In the genomic region with DNA sequence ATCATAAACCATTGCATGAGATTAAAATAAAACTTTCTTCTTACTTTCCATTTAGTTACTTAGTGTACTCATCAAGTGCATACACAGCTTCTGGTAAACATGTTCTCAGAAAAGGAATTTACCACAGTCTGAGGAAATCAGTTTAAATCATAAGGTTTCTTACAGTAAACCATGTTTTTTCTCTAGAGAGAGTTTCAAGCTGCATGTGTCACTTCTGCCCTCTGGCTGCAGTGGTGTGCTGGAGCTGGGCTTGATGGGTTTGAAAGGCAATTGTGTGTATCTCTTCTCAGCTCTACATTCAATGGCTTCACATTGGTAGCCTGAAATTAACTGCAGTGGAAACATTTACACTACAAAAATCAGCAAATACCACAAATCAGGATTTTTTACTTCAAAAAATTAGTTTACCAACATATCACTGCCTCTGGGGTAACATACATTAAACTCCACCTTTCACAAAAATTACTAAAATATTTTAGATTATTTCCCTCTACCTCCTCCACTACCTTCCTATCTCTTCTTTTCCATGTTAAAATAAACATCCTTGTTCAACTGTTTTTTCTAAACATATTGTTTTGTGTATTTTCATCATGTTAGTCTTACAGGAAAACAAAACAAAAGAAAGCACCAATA, we compare ENCODE assay signal across 8 cellular contexts.
DNase-seq lines count a peak whose midpoint lies in the region; FAIRE-seq and TF ChIP-seq lines count a peak whose summit lies in the region.

No MANE protein-coding gene starts in this region.

- peak; percentile 89 to 91 for TF ChIP-seq RAD21 in H1 (IDR thresholded peaks at IDR 0.05 in 1 of 2, conservative IDR thresholded peaks at IDR 0.05 in 1 of 2; ENCODE audit: low read depth in 2 of 2, low read length in 2 of 2)

- intact Hi-C loops in lower leg skin (cut with DNase I; ENCODE audit: low total_unique reads) = no loop called here

- H2BK15ac ChIP-seq in H1 (ENCODE audit: low read length) = no peak overlapping the region

- H2BK5ac ChIP-seq in H1 (ENCODE audit: low read depth, low read length) = no peak overlapping the region

- H4K5ac ChIP-seq in H1 (ENCODE audit: insufficient read length, low read depth, low read length) = no peak overlapping the region

- peak; percentile 84 for FAIRE-seq in H1 (lab: Jason Lieb, UNC)

- H3K23ac ChIP-seq in H1 (ENCODE audit: insufficient read length) = no peak overlapping the region

- no peak overlapping the region for H3K27ac ChIP-seq in H1 (ENCODE audit: low read depth, low read length)

- no peaks in the 10 kb centered on the region for H3K9me3 ChIP-seq in MG63
- H3K9me3 ChIP-seq in H1 (ENCODE audit: insufficient read depth in 2 of 2, low read depth in 1 of 2, low read length in 1 of 2) = 0 out of 4 replicates have a peak, but pooled peaks cover 0 to 3% of the 10 kb centered on the region in 2 experiments
- no peaks in the 10 kb centered on the region for H3K9me3 ChIP-seq in HAP-1

- H2BK12ac ChIP-seq in H1 (ENCODE audit: low read depth, low read length) = no peak overlapping the region

- H3K14ac ChIP-seq in H1 (ENCODE audit: insufficient read length) = no peak overlapping the region

- no peak overlapping the region for H3K4me2 ChIP-seq in H1 (ENCODE audit: insufficient read depth in 1 of 2, low read depth in 2 of 2, low read length in 2 of 2)

- H3K56ac ChIP-seq in H1 (replicated peaks; ENCODE audit: insufficient read length, low read depth, low read length) = no peak overlapping the region

- no peaks in the 10 kb centered on the region for H3K79me2 ChIP-seq in H1 (ENCODE audit: control insufficient read depth in 1 of 2, insufficient read depth in 2 of 2, low read length in 2 of 2)

- H3K4ac ChIP-seq in H1 (replicated peaks; ENCODE audit: insufficient read length, low read depth, low read length) = no peak overlapping the region

- H3K4me1 ChIP-seq in H1 (replicated peaks in 1 of 4; ENCODE audit: control insufficient read depth in 3 of 4, insufficient read depth in 4 of 4, low read length in 3 of 4) (no peaks in the 10 kb centered on the region), HAP-1 (no peaks in the 10 kb centered on the region)

- H4K8ac ChIP-seq in H1 (ENCODE audit: extremely low read depth, insufficient read depth, low read length) = no peak overlapping the region

- no peak overlapping the region for H4K91ac ChIP-seq in H1 (replicated peaks; ENCODE audit: insufficient read length, low read length)

- POLR2A ChIA-PET in H1 (lab: Charles Lee; ENCODE audit: partially characterized antibody) = no interaction called here

- H3K18ac ChIP-seq in H1 (ENCODE audit: extremely low read depth, low read length) = no peak overlapping the region

- TF ChIP-seq EP300 in H1 (IDR thresholded peaks at IDR 0.05; ENCODE audit: borderline replicate concordance in 1 of 2, low read depth in 2 of 2, low read length in 2 of 2) = no peak

- no peak overlapping the region for H2BK120ac ChIP-seq in H1 (replicated peaks; ENCODE audit: low read depth, low read length)

- H4K20me1 ChIP-seq in H1 (replicated peaks in 1 of 2; ENCODE audit: control insufficient read depth in 1 of 2, insufficient read depth in 2 of 2, low read length in 2 of 2) = no peaks in the 10 kb centered on the region

- TF ChIP-seq CTCF in GM12872 (IDR thresholded peaks at IDR 0.05; ENCODE audit: insufficient read depth, low read depth, low read length) (peak; percentile 48; the same call in 2 of the 3 replicates), H1 (IDR thresholded peaks at IDR 0.05; ENCODE audit: control extremely low read depth in 1 of 3, insufficient read depth in 1 of 3, low read depth in 1 of 3, low read length in 3 of 3) (peak; percentile 71 to 85 (median 71)), lower leg skin (IDR thresholded peaks at IDR 0.05) (no peak)

- no peaks in the 10 kb centered on the region for H3K36me3 ChIP-seq in MG63
- no peaks in the 10 kb centered on the region for H3K36me3 ChIP-seq in H1 (ENCODE audit: control insufficient read depth in 2 of 4, insufficient read depth in 4 of 4, low read length in 3 of 4)
- no peaks in the 10 kb centered on the region for H3K36me3 ChIP-seq in HAP-1 (replicated peaks)

- no peak overlapping the region for H2AFZ ChIP-seq in H1 (ENCODE audit: low read length)

- no peaks in the 10 kb centered on the region for H3K27me3 ChIP-seq in MG63
- no peaks in the 10 kb centered on the region for H3K27me3 ChIP-seq in H1 (replicated peaks in 1 of 4; ENCODE audit: control insufficient read depth in 3 of 4, extremely low read depth in 1 of 4, insufficient read depth in 3 of 4, low read length in 3 of 4)
- H3K27me3 ChIP-seq in HAP-1 (ENCODE audit: low read depth) = no peaks in the 10 kb centered on the region

- CTCF ChIA-PET in H1 (lab: Charles Lee; ENCODE audit: partially characterized antibody) = interaction anchor here (0.6 to 3.9 kb wide), 18 partner anchors 9 to 420 kb away, joined by 3 to 30 read pairs (median 3); no protein-coding TSS in a partner anchor

- peak; percentile 16 for DNase-seq in MG63
- peak in 1 of 2 experiments; percentile 25 for DNase-seq in H1 (ENCODE audit: low read depth in 1 of 2, low spot score in 2 of 2)
- peak; percentile 50 for DNase-seq in non-pigmented ciliary epithelial cell (ENCODE audit: low read depth)
- no peak for DNase-seq in activated CD8-positive, alpha-beta memory T cell treated with anti-CD3 and anti-CD28 coated beads, Interleukin-2, amount 50 U/mL, for 4 hours
- DNase-seq in lower leg skin (ENCODE audit: low spot score in 2 of 2) = no peak
- no peak for DNase-seq in HAP-1 (ENCODE audit: low spot score in 2 of 2)
- DNase-seq in NCI-H1694 treated with DMSO at 0.1 percent for 48 hours (lab: John Stamatoyannopoulos, UW) = no peak

- no peak overlapping the region for H3K9ac ChIP-seq in H1 (replicated peaks in 1 of 4; ENCODE audit: extremely low read depth in 1 of 4, low read depth in 3 of 4, low read length in 3 of 4)

- H3K23me2 ChIP-seq in H1 (ENCODE audit: low read depth, low read length) = no peaks in the 10 kb centered on the region

- H3K79me1 ChIP-seq in H1 (ENCODE audit: low read depth, low read length) = no peaks in the 10 kb centered on the region

- in situ Hi-C loops in HAP-1 (cut with MboI; ENCODE audit: low sequenced_read_pairs) = no loop called here

- H3K4me3 ChIP-seq in MG63 = no peak overlapping the region
- H3K4me3 ChIP-seq in H1 (ENCODE audit: extremely low read depth in 1 of 4, insufficient read depth in 2 of 4, low read depth in 3 of 4, low read length in 4 of 4) = no peak overlapping the region
- H3K4me3 ChIP-seq in lower leg skin (ENCODE audit: low read depth, poor library complexity, severe bottlenecking) = no peak overlapping the region
- H3K4me3 ChIP-seq in HAP-1 = no peak overlapping the region

- H2AK5ac ChIP-seq in H1 (ENCODE audit: low read depth, low read length) = no peak overlapping the region

- no peak overlapping the region for H2BK20ac ChIP-seq in H1 (ENCODE audit: low read length)

- TF ChIP-seq POLR2A in H1 (IDR thresholded peaks at IDR 0.05; ENCODE audit: control extremely low read depth in 1 of 2, low read depth in 2 of 2, low read length in 2 of 2) (no peak), lower leg skin (IDR thresholded peaks at IDR 0.05) (no peak)

TF ChIP-seq in H1, 55 proteins besides CTCF, POLR2A, EP300 and RAD21 (continues in another document):
- TF ChIP-seq HDAC6 (IDR thresholded peaks at IDR 0.05; ENCODE audit: low read depth, low read length) (no peak), MAFK (IDR thresholded peaks at IDR 0.05; ENCODE audit: low read depth, low read length) (no peak), RFX5 (IDR thresholded peaks at IDR 0.05; ENCODE audit: borderline replicate concordance, low read depth, low read length) (no peak), EZH2 (IDR thresholded peaks at IDR 0.05; ENCODE audit: low read depth, low read length, severe bottlenecking) (no peak), TEAD4 (IDR thresholded peaks at IDR 0.05; ENCODE audit: low read depth, low read length) (no peak), GTF2F1 (IDR thresholded peaks at IDR 0.05; ENCODE audit: borderline replicate concordance, low read depth, low read length) (no peak), NANOG (IDR thresholded peaks at IDR 0.05; ENCODE audit: insufficient read depth, low read depth, low read length, poor library complexity, severe bottlenecking) (peak; percentile 18), SP1 (IDR thresholded peaks at IDR 0.05; ENCODE audit: low read depth, low read length) (no peak), KDM5A (IDR thresholded peaks at IDR 0.05; ENCODE audit: low read length) (no peak), RNF2 (IDR thresholded peaks at IDR 0.05; ENCODE audit: borderline replicate concordance, low read depth, low read length, missing control alignments, poor library complexity, severe bottlenecking) (no peak), YY1 (IDR thresholded peaks at IDR 0.05; ENCODE audit: low read depth, low read length) (0 out of 2 replicates have a peak, but pooled peaks have one; percentile 33), RXRA (IDR thresholded peaks at IDR 0.05; ENCODE audit: insufficient read depth, low read depth, low read length) (no peak), SIX5 (IDR thresholded peaks at IDR 0.05; ENCODE audit: low read depth, low read length) (no peak), SAP30 (IDR thresholded peaks at IDR 0.05; ENCODE audit: insufficient read depth, insufficient replicate concordance, low read length) (no peak)

Comparison
In these comparisons a context has a peak if more than half of its experiments do, and no peak if none do; other contexts are left out.
1. CTCF ChIP-seq: peak in GM12872 (single experiment) and H1 (3 of 3); none in lower leg skin (0 of 3).
2. DNase-seq: peak in MG63 (single experiment) and non-pigmented ciliary epithelial cell (single experiment); none in activated CD8-positive, alpha-beta memory T cell treated with anti-CD3 and anti-CD28 coated beads, Interleukin-2, amount 50 U/mL, for 4 hours (single experiment), lower leg skin (0 of 2), HAP-1 (0 of 2) and NCI-H1694 treated with DMSO at 0.1 percent for 48 hours (single experiment).